Comparison of ENCODE assay signal across 1 cellular context in the genomic region with DNA sequence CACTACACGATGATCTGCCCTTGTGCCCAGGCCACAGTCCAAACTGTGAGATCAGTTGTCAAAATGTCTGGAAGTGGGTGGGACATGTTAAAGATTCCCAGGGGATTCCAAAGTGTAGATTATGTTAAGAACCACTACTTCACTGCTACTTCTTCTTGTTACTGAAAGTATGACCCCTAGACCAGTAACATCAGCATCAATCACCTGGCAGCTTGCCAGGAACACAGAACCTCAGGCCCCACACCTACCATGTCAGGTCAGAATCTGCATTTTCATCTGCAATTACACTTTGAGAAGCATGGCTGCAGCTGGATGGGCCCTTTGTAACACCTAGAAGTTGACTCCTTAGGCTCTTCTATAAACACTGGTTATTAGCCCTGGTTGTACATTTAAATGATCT.
TF ChIP-seq lines count a peak whose summit lies in the region.

No MANE protein-coding gene starts in this region.

TF ChIP-seq in HepG2, 621 proteins besides CTCF, POLR2A, EP300 and RAD21:
- TF ChIP-seq LCORL (IDR thresholded peaks at IDR 0.05) (peak; percentile 81; the same call in 1 of the 2 replicates), LCORL (CRISPR knock-in tag; IDR thresholded peaks at IDR 0.05) (no peak)
- TF ChIP-seq, protein P1, sequence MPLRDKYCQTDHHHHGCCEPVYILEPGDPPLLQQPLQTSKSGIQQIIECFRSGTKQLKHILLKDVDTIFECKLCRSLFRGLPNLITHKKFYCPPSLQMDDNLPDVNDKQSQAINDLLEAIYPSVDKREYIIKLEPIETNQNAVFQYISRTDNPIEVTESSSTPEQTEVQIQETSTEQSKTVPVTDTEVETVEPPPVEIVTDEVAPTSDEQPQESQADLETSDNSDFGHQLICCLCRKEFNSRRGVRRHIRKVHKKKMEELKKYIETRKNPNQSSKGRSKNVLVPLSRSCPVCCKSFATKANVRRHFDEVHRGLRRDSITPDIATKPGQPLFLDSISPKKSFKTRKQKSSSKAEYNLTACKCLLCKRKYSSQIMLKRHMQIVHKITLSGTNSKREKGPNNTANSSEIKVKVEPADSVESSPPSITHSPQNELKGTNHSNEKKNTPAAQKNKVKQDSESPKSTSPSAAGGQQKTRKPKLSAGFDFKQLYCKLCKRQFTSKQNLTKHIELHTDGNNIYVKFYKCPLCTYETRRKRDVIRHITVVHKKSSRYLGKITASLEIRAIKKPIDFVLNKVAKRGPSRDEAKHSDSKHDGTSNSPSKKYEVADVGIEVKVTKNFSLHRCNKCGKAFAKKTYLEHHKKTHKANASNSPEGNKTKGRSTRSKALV (CRISPR knock-in tag; IDR thresholded peaks at IDR 0.05), result no peak
